In the genomic region with DNA sequence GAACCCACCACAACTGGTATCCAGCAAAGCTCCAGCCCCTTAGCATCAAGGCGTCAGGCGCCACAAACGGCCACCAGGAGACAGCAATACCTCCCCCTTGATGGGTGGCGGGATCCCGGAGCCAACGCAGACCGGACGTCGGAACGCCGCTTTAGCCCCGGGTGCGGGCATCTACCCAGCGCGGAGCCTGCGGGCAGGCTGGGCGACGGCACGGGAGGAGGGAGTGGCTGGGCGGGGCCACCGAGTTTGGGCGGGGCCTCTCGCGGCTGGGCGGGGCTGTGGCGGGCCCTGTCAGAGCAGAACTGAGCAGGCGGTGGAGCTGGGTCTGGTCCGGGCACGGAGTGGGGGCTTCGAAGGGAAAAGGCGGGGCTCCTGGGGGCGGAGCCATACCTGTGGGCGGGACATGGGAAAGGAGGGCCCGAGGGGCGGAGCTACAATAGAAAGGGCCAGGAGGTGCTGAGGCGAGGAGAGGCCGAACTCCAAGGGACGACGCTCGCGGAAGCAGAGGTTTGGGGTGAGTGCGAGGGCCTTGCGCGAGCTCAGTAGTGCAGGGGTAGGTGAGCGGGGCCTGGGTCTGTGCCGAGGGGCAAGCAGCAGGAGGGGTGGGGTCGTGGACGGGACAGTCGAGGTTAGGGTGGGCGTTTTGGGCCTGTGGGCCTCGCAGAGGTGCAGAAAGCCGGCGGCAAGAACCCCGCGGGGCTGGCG, we compare ENCODE assay signal across 8 cellular contexts. TPM values are rescaled to one million over a fixed set of nuclear protein-coding genes. Genes with fewer than 3 reads are reported as not detected.
A peak's percentile ranks its signal among the peaks of the same experiment; 100 is the strongest.
DNase-seq lines count a peak whose midpoint lies in the region; ATAC-seq and TF ChIP-seq lines count a peak whose summit lies in the region.

No MANE protein-coding gene starts in this region.

- peak; percentile 75 to 89 (median 84) for DNase-seq in CD8-positive, alpha-beta T cell
- peak; percentile 77 for DNase-seq in HT-29 (ENCODE audit: low spot score)
- DNase-seq in NT2/D1 (ENCODE audit: low read depth, low spot score): peak; percentile 90
- peak; percentile 82 for DNase-seq in activated T-cell treated with anti-CD3 and anti-CD28 coated beads for 48 hours (ENCODE audit: low read depth)
- DNase-seq in epithelial cell of proximal tubule (ENCODE audit: low read depth): no peak
- DNase-seq in mucosa of descending colon: peak; percentile 92 to 95 (median 94)
- peak; percentile 64 to 73 for DNase-seq in stimulated activated CD8-positive, alpha-beta memory T cell treated with anti-CD3 and anti-CD28 coated beads, Interleukin-2, amount 100 ng/mL, for 1 hour (ENCODE audit: low read depth in 2 of 2)

- no peaks in the 10 kb centered on the region for H3K36me3 ChIP-seq in CD8-positive, alpha-beta T cell (ENCODE audit: insufficient read depth, low read length)
- H3K36me3 ChIP-seq in NT2/D1 (ENCODE audit: insufficient read depth, insufficient read length, low read length) (peaks cover 3% of the 10 kb centered on the region), mucosa of descending colon (ENCODE audit: low read depth) (no peaks in the 10 kb centered on the region)

- H3K27ac Mint-ChIP-seq in CD8-positive, alpha-beta T cell: peak overlapping the region; percentile 77

- peak overlapping the region; percentile 82 for H3K4me3 Mint-ChIP-seq in CD8-positive, alpha-beta T cell

- no peak overlapping the region for H3K27ac ChIP-seq in CD8-positive, alpha-beta T cell (ENCODE audit: low read depth, low read length)

- TF ChIP-seq CTCF in CD8-positive, alpha-beta T cell (IDR thresholded peaks at IDR 0.05): no peak
- TF ChIP-seq CTCF in epithelial cell of proximal tubule (conservative IDR thresholded peaks at IDR 0.05; ENCODE audit: low read depth, low read length): peak; percentile 34
- no peak for TF ChIP-seq CTCF in mucosa of descending colon (IDR thresholded peaks at IDR 0.05)

- peak overlapping the region; percentile 84 for H3K9ac ChIP-seq in NT2/D1 (ENCODE audit: insufficient read length, low read depth)

- no peaks in the 10 kb centered on the region for H3K27me3 ChIP-seq in CD8-positive, alpha-beta T cell (ENCODE audit: insufficient read depth, low read length)
- H3K27me3 ChIP-seq in NT2/D1 (ENCODE audit: insufficient read depth, insufficient read length): peaks cover 41% of the 10 kb centered on the region

- POLR2A ChIA-PET in CD8-positive, alpha-beta T cell (lab: Charles Lee): interaction anchor here (0.5 to 1.7 kb wide), 2 partner anchors 227 to 865 kb away, joined by 3 to 11 read pairs; a partner anchor contains a TSS

- no peaks in the 10 kb centered on the region for H3K9me3 Mint-ChIP-seq in CD8-positive, alpha-beta T cell

- no peaks in the 10 kb centered on the region for H3K36me3 Mint-ChIP-seq in CD8-positive, alpha-beta T cell

- no peaks in the 10 kb centered on the region for H3K9me3 ChIP-seq in CD8-positive, alpha-beta T cell (ENCODE audit: low read length)
- H3K9me3 ChIP-seq in NT2/D1 (ENCODE audit: insufficient read depth, low read length): no peaks in the 10 kb centered on the region
- H3K9me3 ChIP-seq in mucosa of descending colon: no peaks in the 10 kb centered on the region

- CTCF ChIA-PET in CD8-positive, alpha-beta T cell (lab: Charles Lee): interaction anchor here (1.0 to 2.3 kb wide), 2 partner anchors 10 to 200 kb away, joined by 3 to 10 read pairs; a partner anchor contains a TSS

- peaks cover 2% of the 10 kb centered on the region for H3K27me3 Mint-ChIP-seq in CD8-positive, alpha-beta T cell (ENCODE audit: low read depth)

- peaks cover 33% of the 10 kb centered on the region for H3K4me1 ChIP-seq in CD8-positive, alpha-beta T cell (ENCODE audit: insufficient read depth, low read length)
- H3K4me1 ChIP-seq in NT2/D1 (ENCODE audit: insufficient read depth, insufficient read length) (peaks cover 9% of the 10 kb centered on the region), mucosa of descending colon (ENCODE audit: low read depth) (peaks cover 4% of the 10 kb centered on the region)

- peak; percentile 82 for ATAC-seq in CD8-positive, alpha-beta T cell
- ATAC-seq in GM19467 (IDR thresholded peaks at IDR 0.05; ENCODE audit: unreplicated experiment) (peak; percentile 50), mucosa of descending colon (peak; percentile 80)

- peaks cover 42% of the 10 kb centered on the region for H3K4me1 Mint-ChIP-seq in CD8-positive, alpha-beta T cell (ENCODE audit: low read depth)

- intact Hi-C loops in CD8-positive, alpha-beta T cell (cut with DNase I, micrococcal nuclease): loop anchor here (1.0 to 10.0 kb wide), 10 partner anchors 21 to 693 kb away; a partner anchor contains a TSS
- intact Hi-C loops in mucosa of descending colon (cut with DNase I, micrococcal nuclease): no loop called here

- H3K4me3 ChIP-seq in CD8-positive, alpha-beta T cell (ENCODE audit: low read depth, low read length): peak overlapping the region; percentile 72
- H3K4me3 ChIP-seq in NT2/D1 (ENCODE audit: insufficient read length, low read depth) (peak overlapping the region; percentile 70), epithelial cell of proximal tubule (ENCODE audit: low read depth, low read length) (peak overlapping the region; percentile 62), mucosa of descending colon (peak overlapping the region; percentile 9)

RNA-seq across cellular contexts. Expression of a gene that starts 40.2 kb away (rescaled TPM):
- under 1 TPM; 0.49 to 0.72 TPM for total RNA-seq in CD8-positive, alpha-beta T cell
- 0.56 and 1.3 TPM in 2 replicates for total RNA-seq in HT-29 (2014; rRNA removed; shearing (Covaris generic))
- total RNA-seq in epithelial cell of proximal tubule (2.2 and 10.4 TPM in 2 replicates), mucosa of descending colon (10 to 100 TPM in 1 of 3 donors, 1 to 10 TPM in 2; 5.4 to 14.2 (median 8.6) TPM)

Comparison
In these comparisons a context has a peak if more than half of its experiments do, and no peak if none do; other contexts are left out.
1. H3K4me3 ChIP-seq: peak in every context shown above with its lines; median percentile 72 in CD8-positive, alpha-beta T cell; 70 in NT2/D1; 62 in epithelial cell of proximal tubule; 9 in mucosa of descending colon.
2. intact Hi-C loops: an anchor here in CD8-positive, alpha-beta T cell (1.0 to 10.0 kb wide); none called in mucosa of descending colon.